Comparison of ENCODE assay signal across 1 cellular context in the genomic region with DNA sequence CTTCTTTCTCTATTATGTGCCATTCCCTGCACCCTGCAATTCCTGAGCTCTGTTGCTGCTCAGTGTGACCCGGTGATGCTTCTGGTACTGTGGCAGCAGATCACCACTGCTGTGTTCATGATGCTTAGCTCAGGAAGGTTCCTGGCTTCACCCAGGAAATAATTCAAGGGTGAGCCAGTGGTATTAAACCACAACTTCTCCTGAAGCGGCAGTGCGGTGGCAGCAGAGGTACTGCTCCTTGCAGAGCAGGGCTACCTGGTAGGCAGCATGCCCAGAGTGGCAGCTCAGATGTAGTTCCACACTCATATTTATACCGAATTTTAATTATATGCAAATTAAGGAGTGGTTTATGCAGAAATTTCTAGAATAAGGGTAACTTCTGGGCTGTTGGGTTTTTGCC.
TF ChIP-seq lines count a peak whose summit lies in the region.

No MANE protein-coding gene starts in this region.

TF ChIP-seq in SK-N-SH, 30 proteins besides CTCF, POLR2A, EP300 and RAD21 (continued from another document):
- no peak for TF ChIP-seq TEAD4 (IDR thresholded peaks at IDR 0.05; ENCODE audit: borderline replicate concordance, insufficient read depth)
- no peak for TF ChIP-seq NRF1 (IDR thresholded peaks at IDR 0.05; ENCODE audit: low read depth, low read length)
- TF ChIP-seq MAX (IDR thresholded peaks at IDR 0.05; ENCODE audit: low read depth) = no peak
